ENCODE assay signal across 13 cellular contexts in the genomic region with DNA sequence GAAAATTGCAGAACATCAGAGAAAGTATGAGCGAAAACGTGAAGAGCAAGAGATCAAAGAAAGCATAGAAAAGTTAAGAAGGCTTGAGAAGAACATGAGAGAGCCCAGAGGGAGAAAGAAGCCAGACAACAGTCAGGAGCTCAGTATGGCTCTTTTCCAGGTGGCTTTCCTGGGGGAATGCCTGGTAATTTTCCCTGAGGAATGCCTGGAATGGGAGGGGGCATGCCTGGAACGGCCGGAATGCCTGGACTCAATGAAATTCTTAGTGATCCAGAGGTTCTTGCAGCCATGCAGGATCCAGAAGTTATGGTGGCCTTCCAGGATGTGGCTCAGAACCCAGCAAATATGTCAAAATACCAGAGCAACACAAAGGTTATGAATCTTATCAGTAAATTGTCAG. TPM values are rescaled to one million over a fixed set of nuclear protein-coding genes. Genes with fewer than 3 reads are reported as not detected.
"Had no signal": no experiment of that assay in that cellular context is flagged by ENCODE, and none has a peak within 500 bp of the region (broad histone marks: within the 10 kb centered on the region; RNA-seq: fewer than 3 reads in every experiment).

No MANE protein-coding gene starts in this region.

RNA-seq across cellular contexts. Expression of a gene that starts 29.3 kb away (rescaled TPM):
- total RNA-seq: activated CD4-positive, alpha-beta T cell treated with anti-CD3 and anti-CD28 coated beads, Interleukin-2, amount 10 ng/mL, durations not matched to agents 7 days and 5 days; activated naive CD8-positive, alpha-beta T cell treated with anti-CD3 and anti-CD28 coated beads, Interleukin-2, amount 10 ng/mL, durations not matched to agents 7 days and 5 days; ascending aorta; endodermal cell; esophagus mucosa; frontal cortex; left cardiac atrium; left ventricle myocardium superior; natural killer cell; posterior vena cava; right lobe of liver; testis; transverse colon had no signal
